ENCODE assay signal across 8 cellular contexts in genomic region chr6:26270903-26271639, GRCh38.
DNase-seq lines count a peak whose midpoint lies in the region; ATAC-seq and TF ChIP-seq lines count a peak whose summit lies in the region.

No MANE protein-coding gene starts in this region.

- peaks cover 2% of the 10 kb centered on the region for H3K27me3 Mint-ChIP-seq in activated CD4-positive, alpha-beta memory T cell treated with anti-CD3 and anti-CD28 coated beads for 36 hours

- H3K27me3 ChIP-seq in lower lobe of right lung (ENCODE audit: low read depth), result peaks cover 51% of the 10 kb centered on the region

- peak; percentile 32 for ATAC-seq in HG02798 (IDR thresholded peaks at IDR 0.05; ENCODE audit: poor library complexity, unreplicated experiment)
- ATAC-seq in lower lobe of right lung, result peak; percentile 46 to 74

- H3K9me3 ChIP-seq in lower lobe of right lung, result no peaks in the 10 kb centered on the region

- no peaks in the 10 kb centered on the region for H3K9me3 Mint-ChIP-seq in activated CD4-positive, alpha-beta memory T cell treated with anti-CD3 and anti-CD28 coated beads for 36 hours

- CTCF ChIA-PET in activated CD4-positive, alpha-beta memory T cell treated with anti-CD3 and anti-CD28 coated beads for 36 hours (lab: Charles Lee), result interaction anchor here (0.5 to 5.5 kb wide), 10 partner anchors 14 to 98 kb away, joined by 3 to 49 read pairs (median 4); a partner anchor contains a TSS

- peaks cover 10% of the 10 kb centered on the region for H3K36me3 Mint-ChIP-seq in activated CD4-positive, alpha-beta memory T cell treated with anti-CD3 and anti-CD28 coated beads for 36 hours

- H3K4me3 Mint-ChIP-seq in activated CD4-positive, alpha-beta memory T cell treated with anti-CD3 and anti-CD28 coated beads for 36 hours, result no peak overlapping the region

- H3K27ac Mint-ChIP-seq in activated CD4-positive, alpha-beta memory T cell treated with anti-CD3 and anti-CD28 coated beads for 36 hours, result no peak overlapping the region

- H3K4me3 ChIP-seq in GM12865 (ENCODE audit: low read depth, low read length) (peak overlapping the region; percentile 93), lower lobe of right lung (peak overlapping the region; percentile 51)

- TF ChIP-seq CTCF in GM12865 (IDR thresholded peaks at IDR 0.05; ENCODE audit: insufficient read depth, low read depth, low read length, missing control alignments) (no peak), lower lobe of right lung (IDR thresholded peaks at IDR 0.05) (no peak)

- peak overlapping the region; percentile 94 for H3K27ac ChIP-seq in lower lobe of right lung

- peaks cover 22% of the 10 kb centered on the region for H3K4me1 Mint-ChIP-seq in activated CD4-positive, alpha-beta memory T cell treated with anti-CD3 and anti-CD28 coated beads for 36 hours (ENCODE audit: low read depth)

- POLR2A ChIA-PET in activated CD4-positive, alpha-beta memory T cell treated with anti-CD3 and anti-CD28 coated beads for 36 hours (lab: Charles Lee), result interaction anchor here (0.6 to 7.4 kb wide), 25 partner anchors 10 to 1539 kb away, joined by 3 to 159 read pairs (median 12); a partner anchor contains a TSS

- H3K36me3 ChIP-seq in lower lobe of right lung, result no peaks in the 10 kb centered on the region

- intact Hi-C loops in activated CD4-positive, alpha-beta memory T cell treated with anti-CD3 and anti-CD28 coated beads for 36 hours (cut with micrococcal nuclease), result loop anchor here (1.0 to 5.0 kb wide), 7 partner anchors 21 to 876 kb away; a partner anchor contains a TSS
- intact Hi-C loops in lower lobe of right lung (cut with DNase I), result no loop called here

- DNase-seq in GM12865 (ENCODE audit: low read depth) (peak; percentile 96), NCI-H2227 (lab: John Stamatoyannopoulos, UW; ENCODE audit: unreplicated experiment) (peak; percentile 95), ecto neural progenitor cell (ENCODE audit: low spot score) (peak; percentile 86), lower lobe of right lung (peak; percentile 52), DMS 273 treated with DMSO at 0.1 percent for 48 hours (lab: John Stamatoyannopoulos, UW) (no peak)
- DNase-seq in activated CD4-positive, alpha-beta memory T cell treated with anti-CD3 and anti-CD28 coated beads for 36 hours, result peak; percentile 86
- peak; percentile 68 for DNase-seq in stimulated activated CD8-positive, alpha-beta memory T cell treated with anti-CD3 and anti-CD28 coated beads, Interleukin-15, amount 100 ng/mL, for 1 hour (ENCODE audit: low read depth)

- peaks cover 13% of the 10 kb centered on the region for H3K4me1 ChIP-seq in lower lobe of right lung
